Comparison of ENCODE assay signal across 21 cellular contexts in the genomic region with DNA sequence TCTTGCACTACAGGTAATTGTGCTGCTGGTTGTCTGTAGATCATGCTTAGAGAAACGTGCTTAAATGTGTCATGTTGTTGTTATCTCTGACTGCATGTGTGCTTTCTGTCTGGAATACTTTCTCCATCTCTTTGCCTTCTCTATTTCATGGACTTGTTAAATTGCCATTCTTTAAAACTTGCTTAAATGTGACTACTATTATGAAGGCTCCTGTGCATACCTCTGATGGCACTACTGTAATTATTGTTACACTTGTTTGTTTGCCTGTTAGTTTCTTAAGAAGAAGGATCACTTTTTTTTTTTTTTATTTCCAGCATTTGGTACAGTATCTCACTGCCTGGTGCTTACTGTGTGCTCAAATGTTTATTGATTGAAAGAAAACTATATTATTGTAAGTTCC. TPM values are rescaled to one million over a fixed set of nuclear protein-coding genes. Genes with fewer than 3 reads are reported as not detected.
DNase-seq lines count a peak whose midpoint lies in the region; ATAC-seq, FAIRE-seq and TF ChIP-seq lines count a peak whose summit lies in the region.
"Had no signal": no experiment of that assay in that cellular context is flagged by ENCODE, and none has a peak within 500 bp of the region (broad histone marks: within the 10 kb centered on the region; RNA-seq: fewer than 3 reads in every experiment).

No MANE protein-coding gene starts in this region.

- no peak overlapping the region for H3K4me2 ChIP-seq in astrocyte (ENCODE audit: low read length)

- H3K4me1 ChIP-seq in HEK293 (ENCODE audit: control insufficient read depth, insufficient read depth, low read length) (no peaks in the 10 kb centered on the region; the same call in 1 of the 2 replicates), astrocyte (ENCODE audit: insufficient read depth, low read length) (no peaks in the 10 kb centered on the region), pancreas (peaks cover 8 to 25% (median 12%) of the 10 kb centered on the region in 3 donors), kidney (ENCODE audit: control insufficient read depth in 1 of 2, insufficient read depth in 1 of 2, low read depth in 1 of 2, low read length in 2 of 2) (peaks cover 0 to 6% of the 10 kb centered on the region in 2 donors)

- peaks cover 6 to 28% of the 10 kb centered on the region in 2 donors for H3K36me3 Mint-ChIP-seq in activated T-cell treated with anti-CD3 and anti-CD28 coated beads, Interleukin-2, amount 50 U/mL, for 72 hours (ENCODE audit: insufficient read depth in 2 of 2)
- peaks cover 4% of the 10 kb centered on the region for H3K36me3 Mint-ChIP-seq in astrocyte (ENCODE audit: low read depth, unreplicated experiment)

- CTCF ChIA-PET in HEK293 (lab: Yijun Ruan, JAX) = interaction anchor here (0.6 kb wide), 1 partner anchor 74 kb away, joined by 4 read pairs; no protein-coding TSS in a partner anchor

- peak overlapping the region; percentile 66 for H3K27ac Mint-ChIP-seq in activated T-cell treated with anti-CD3 and anti-CD28 coated beads, Interleukin-2, amount 50 U/mL, for 72 hours
- H3K27ac Mint-ChIP-seq in astrocyte (ENCODE audit: unreplicated experiment) = no peak overlapping the region

- WGBS in pancreas, 2 donors = 14 to 21% methylated on average over 1 of the region's 1 CpG

- H2AFZ ChIP-seq in astrocyte (ENCODE audit: low read depth, low read length) = no peak overlapping the region

- no peaks in the 10 kb centered on the region for H3K9me3 Mint-ChIP-seq in activated T-cell treated with anti-CD3 and anti-CD28 coated beads, Interleukin-2, amount 50 U/mL, for 72 hours
- H3K9me3 Mint-ChIP-seq in astrocyte (ENCODE audit: unreplicated experiment) = no peaks in the 10 kb centered on the region
- H3K9me3 Mint-ChIP-seq: neural crest cell had no signal

- H3K79me2 ChIP-seq in astrocyte (ENCODE audit: insufficient read depth, low read length) = peaks cover 93% of the 10 kb centered on the region

- H3K36me3 ChIP-seq in HEK293 (ENCODE audit: control insufficient read depth in 2 of 2, insufficient read depth in 1 of 2, low read length in 2 of 2) (no peaks in the 10 kb centered on the region; a peak in 1 of 3 replicates), astrocyte (ENCODE audit: insufficient read depth, low read length) (no peaks in the 10 kb centered on the region), pancreas (no peaks in the 10 kb centered on the region), kidney (ENCODE audit: control insufficient read depth in 1 of 2, insufficient read depth in 2 of 2, low read length in 2 of 2) (no peaks in the 10 kb centered on the region)
- H3K36me3 ChIP-seq: prostate gland had no signal

- H3K27me3 Mint-ChIP-seq in activated T-cell treated with anti-CD3 and anti-CD28 coated beads, Interleukin-2, amount 50 U/mL, for 72 hours (ENCODE audit: low read depth) = no peaks in the 10 kb centered on the region
- H3K27me3 Mint-ChIP-seq in astrocyte (ENCODE audit: low read depth, unreplicated experiment) = no peaks in the 10 kb centered on the region

- no peaks in the 10 kb centered on the region for H3K9me3 ChIP-seq in HEK293 (ENCODE audit: control insufficient read depth, insufficient read depth, low read depth, low read length)
- no peaks in the 10 kb centered on the region for H3K9me3 ChIP-seq in astrocyte (ENCODE audit: insufficient read depth, low read depth, low read length)
- no peaks in the 10 kb centered on the region for H3K9me3 ChIP-seq in pancreas
- no peaks in the 10 kb centered on the region for H3K9me3 ChIP-seq in kidney (ENCODE audit: control insufficient read depth in 1 of 2, low read length in 2 of 2)
- H3K9me3 ChIP-seq: heart right ventricle, prostate gland had no signal

- intact Hi-C loops in pancreas (cut with DNase I) (no loop called here), kidney (cut with DNase I) (no loop called here)

- H3K4me3 ChIP-seq in HEK293 (ENCODE audit: low read depth, low read length) = no peak overlapping the region
- no peak overlapping the region for H3K4me3 ChIP-seq in astrocyte (ENCODE audit: insufficient read depth, low read depth, low read length)
- H3K4me3 ChIP-seq in pancreas = no peak overlapping the region
- H3K4me3 ChIP-seq in kidney (ENCODE audit: low read length in 2 of 2) = no peak overlapping the region
- H3K4me3 ChIP-seq: dorsolateral prefrontal cortex, heart right ventricle, prostate gland, SK-N-MC had no signal

- ATAC-seq in activated T-cell treated with anti-CD3 and anti-CD28 coated beads, Interleukin-2, amount 50 U/mL, for 72 hours (replicated peaks in 1 of 2) = no peak
- ATAC-seq in pancreas (peak in 3 of 4 donors; percentile 10 to 26 (median 17)), GM21825 (IDR thresholded peaks at IDR 0.05; ENCODE audit: unreplicated experiment) (no peak)
- ATAC-seq: HCT116, heart right ventricle had no signal

- no peak for DNase-seq in activated T-cell treated with anti-CD3 and anti-CD28 coated beads, Interleukin-2, amount 50 U/mL, for 72 hours
- DNase-seq in activated T-cell treated with anti-CD3 and anti-CD28 coated beads, Interleukin-2, amount 50 U/mL, for 1 hour = no peak
- DNase-seq in astrocyte (ENCODE audit: low read depth) (no peak), pancreas (no peak), NCI-H2029 treated with DMSO at 0.1 percent for 48 hours (lab: John Stamatoyannopoulos, UW) (no peak), kidney (no peak)
- DNase-seq: activated CD4-positive, CD25-positive, alpha-beta regulatory T cell treated with anti-CD3 and anti-CD28 coated beads, Interleukin-2, amount 50 U/mL, for 72 hours; activated effector memory CD4-positive, alpha-beta T cell treated with Interleukin-2 at 50 U/mL for 16 hours; dorsolateral prefrontal cortex; foreskin fibroblast; heart right ventricle; MM.1S; NCI-H69; RPMI8226; T1000 had no signal

- POLR2A ChIA-PET in HEK293 (lab: Yijun Ruan, JAX) = interaction anchor here (0.7 to 0.8 kb wide), 2 partner anchors 42 to 67 kb away, joined by 3 to 5 read pairs; no protein-coding TSS in a partner anchor

- no peak overlapping the region for H3K4me3 Mint-ChIP-seq in activated T-cell treated with anti-CD3 and anti-CD28 coated beads, Interleukin-2, amount 50 U/mL, for 72 hours
- no peak overlapping the region for H3K4me3 Mint-ChIP-seq in astrocyte (ENCODE audit: unreplicated experiment)
- H3K4me3 Mint-ChIP-seq: neural crest cell had no signal

- H3K27me3 ChIP-seq in astrocyte (ENCODE audit: insufficient read depth, low read length) (no peaks in the 10 kb centered on the region), pancreas (no peaks in the 10 kb centered on the region)
- H3K27me3 ChIP-seq: dorsolateral prefrontal cortex, heart right ventricle had no signal

- H3K9ac ChIP-seq in astrocyte (ENCODE audit: low read length) (no peak overlapping the region), kidney (ENCODE audit: low read length in 2 of 2) (no peak overlapping the region)

- H4K20me1 ChIP-seq in astrocyte (ENCODE audit: insufficient read depth, low read length) = peaks cover 79% of the 10 kb centered on the region

- H3K27ac ChIP-seq in HEK293 (ENCODE audit: extremely low read depth, low read depth, low read length) (no peak overlapping the region), astrocyte (ENCODE audit: low read depth, low read length) (no peak overlapping the region), pancreas (no peak overlapping the region), kidney (ENCODE audit: low read depth in 2 of 2, low read length in 2 of 2) (no peak overlapping the region)
- H3K27ac ChIP-seq: prostate gland, SK-N-MC had no signal

- FAIRE-seq in astrocyte (lab: Jason Lieb, UNC) = peak; percentile 43
- FAIRE-seq in pancreas (lab: Jason Lieb, UNC) = no peak
- FAIRE-seq in kidney (lab: Jason Lieb, UNC) = no peak

- TF ChIP-seq CTCF in HEK293 (tag by site-specific recombination; IDR thresholded peaks at IDR 0.05) (no peak), astrocyte (IDR thresholded peaks at IDR 0.05; ENCODE audit: insufficient read depth, low read depth, low read length) (no peak), pancreas (IDR thresholded peaks at IDR 0.05) (no peak), kidney (IDR thresholded peaks at IDR 0.05; ENCODE audit: borderline replicate concordance, extremely low read depth, insufficient read depth) (no peak)

- H3K4me1 Mint-ChIP-seq in activated T-cell treated with anti-CD3 and anti-CD28 coated beads, Interleukin-2, amount 50 U/mL, for 72 hours (ENCODE audit: low read depth) = peaks cover 47% of the 10 kb centered on the region
- H3K4me1 Mint-ChIP-seq in astrocyte (ENCODE audit: low read depth, unreplicated experiment) = peaks cover 14% of the 10 kb centered on the region
- H3K4me1 Mint-ChIP-seq: neural crest cell had no signal

TF ChIP-seq in HEK293, 187 proteins besides CTCF, POLR2A, EP300 and RAD21:
- peak; percentile 48; the same call in 1 of the 2 replicates for TF ChIP-seq PRDM1 (tag by site-specific recombination; IDR thresholded peaks at IDR 0.05)
- TF ChIP-seq ZNF404 (tag by site-specific recombination; IDR thresholded peaks at IDR 0.05) = no peak
- TF ChIP-seq ZNF677 (tag by site-specific recombination; IDR thresholded peaks at IDR 0.05) = no peak
- TF ChIP-seq BCL11A (tag by site-specific recombination; IDR thresholded peaks at IDR 0.05; ENCODE audit: low read depth) = no peak
- TF ChIP-seq ZNF843 (tag by site-specific recombination; IDR thresholded peaks at IDR 0.05) = no peak
- no peak for TF ChIP-seq ZNF48 (tag by site-specific recombination; IDR thresholded peaks at IDR 0.05)
- peak; percentile 83 for TF ChIP-seq MYNN (tag by site-specific recombination; IDR thresholded peaks at IDR 0.05; ENCODE audit: borderline replicate concordance)
- no peak for TF ChIP-seq ZNF670 (tag by site-specific recombination; IDR thresholded peaks at IDR 0.05; ENCODE audit: low read depth)

RNA-seq across cellular contexts. Expression of a gene that starts 41.6 kb away (rescaled TPM):
- 100 to 1,000 TPM in 1 of 2 donors, 10 to 100 TPM in 1; 96.4 to 112 TPM for total RNA-seq in activated T-cell treated with anti-CD3 and anti-CD28 coated beads, Interleukin-2, amount 50 U/mL, for 72 hours
- 57.4 and 62.5 TPM in 2 replicates for total RNA-seq in astrocyte
- 10 to 100 TPM; 27.2 to 62.5 (median 34.7) TPM for total RNA-seq in pancreas
- 10 to 100 TPM; 14.1 to 16.3 TPM for polyA plus RNA-seq in pancreas
- 106 TPM for total RNA-seq in kidney
- polyA plus RNA-seq in kidney (ENCODE audit: insufficient read depth, low read depth, low replicate concordance) = 7.2 TPM

Comparison
In these comparisons a context has a peak if more than half of its experiments do, and no peak if none do; other contexts are left out.
1. ATAC-seq: peak in pancreas (3 of 4); none in activated T-cell treated with anti-CD3 and anti-CD28 coated beads, Interleukin-2, amount 50 U/mL, for 72 hours (0 of 2) and GM21825 (single experiment).